ENCODE assay signal across 1 cellular context in the genomic region with DNA sequence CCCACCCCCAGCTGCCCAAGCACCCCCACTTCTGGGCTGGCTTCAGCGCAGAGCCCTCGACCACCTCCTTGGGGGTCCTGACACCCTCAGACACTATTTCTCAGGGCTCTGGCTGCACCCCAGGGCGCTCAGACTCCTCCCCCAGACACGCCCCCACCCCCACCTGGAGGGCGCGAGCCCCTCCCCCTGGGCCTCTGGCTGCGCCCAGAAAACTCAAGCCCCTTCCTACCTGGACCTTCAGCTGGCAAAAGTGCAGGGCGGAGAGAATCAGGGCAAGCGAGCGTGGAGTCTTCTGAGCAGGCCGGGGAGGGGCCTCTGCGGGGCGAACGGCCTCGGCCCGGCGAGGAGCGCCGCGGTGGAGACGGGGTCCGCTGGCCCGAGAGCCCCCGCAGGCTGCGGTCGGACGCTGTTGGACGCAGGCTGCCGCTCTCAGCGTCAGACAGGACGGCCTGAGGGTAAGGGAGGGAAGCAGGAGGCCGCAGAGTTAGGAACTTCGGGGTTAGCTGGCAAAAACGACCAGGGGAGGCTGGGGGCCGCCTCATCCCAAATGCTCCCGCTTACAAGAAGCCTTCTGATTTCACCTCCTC.
A peak's percentile ranks its signal among the peaks of the same experiment; 100 is the strongest.
TF ChIP-seq lines count a peak whose summit lies in the region.

No MANE protein-coding gene starts in this region.

TF ChIP-seq in GM12878, 131 proteins besides CTCF, POLR2A, EP300 and RAD21:
- no peak for TF ChIP-seq MTA3 (IDR thresholded peaks at IDR 0.05; ENCODE audit: borderline replicate concordance, low read length)
- peak; percentile 33; the same call in 1 of the 2 replicates for TF ChIP-seq GATAD2B (conservative IDR thresholded peaks at IDR 0.05; ENCODE audit: low read depth)
- no peak for TF ChIP-seq NR2C2 (IDR thresholded peaks at IDR 0.05; ENCODE audit: borderline replicate concordance, control insufficient read depth, insufficient read length, low read depth)
- TF ChIP-seq POLR2AphosphoS5 (IDR thresholded peaks at IDR 0.05; ENCODE audit: low read length), result 0 out of 2 replicates have a peak, but pooled peaks have one; percentile 16
- TF ChIP-seq, protein P1, sequence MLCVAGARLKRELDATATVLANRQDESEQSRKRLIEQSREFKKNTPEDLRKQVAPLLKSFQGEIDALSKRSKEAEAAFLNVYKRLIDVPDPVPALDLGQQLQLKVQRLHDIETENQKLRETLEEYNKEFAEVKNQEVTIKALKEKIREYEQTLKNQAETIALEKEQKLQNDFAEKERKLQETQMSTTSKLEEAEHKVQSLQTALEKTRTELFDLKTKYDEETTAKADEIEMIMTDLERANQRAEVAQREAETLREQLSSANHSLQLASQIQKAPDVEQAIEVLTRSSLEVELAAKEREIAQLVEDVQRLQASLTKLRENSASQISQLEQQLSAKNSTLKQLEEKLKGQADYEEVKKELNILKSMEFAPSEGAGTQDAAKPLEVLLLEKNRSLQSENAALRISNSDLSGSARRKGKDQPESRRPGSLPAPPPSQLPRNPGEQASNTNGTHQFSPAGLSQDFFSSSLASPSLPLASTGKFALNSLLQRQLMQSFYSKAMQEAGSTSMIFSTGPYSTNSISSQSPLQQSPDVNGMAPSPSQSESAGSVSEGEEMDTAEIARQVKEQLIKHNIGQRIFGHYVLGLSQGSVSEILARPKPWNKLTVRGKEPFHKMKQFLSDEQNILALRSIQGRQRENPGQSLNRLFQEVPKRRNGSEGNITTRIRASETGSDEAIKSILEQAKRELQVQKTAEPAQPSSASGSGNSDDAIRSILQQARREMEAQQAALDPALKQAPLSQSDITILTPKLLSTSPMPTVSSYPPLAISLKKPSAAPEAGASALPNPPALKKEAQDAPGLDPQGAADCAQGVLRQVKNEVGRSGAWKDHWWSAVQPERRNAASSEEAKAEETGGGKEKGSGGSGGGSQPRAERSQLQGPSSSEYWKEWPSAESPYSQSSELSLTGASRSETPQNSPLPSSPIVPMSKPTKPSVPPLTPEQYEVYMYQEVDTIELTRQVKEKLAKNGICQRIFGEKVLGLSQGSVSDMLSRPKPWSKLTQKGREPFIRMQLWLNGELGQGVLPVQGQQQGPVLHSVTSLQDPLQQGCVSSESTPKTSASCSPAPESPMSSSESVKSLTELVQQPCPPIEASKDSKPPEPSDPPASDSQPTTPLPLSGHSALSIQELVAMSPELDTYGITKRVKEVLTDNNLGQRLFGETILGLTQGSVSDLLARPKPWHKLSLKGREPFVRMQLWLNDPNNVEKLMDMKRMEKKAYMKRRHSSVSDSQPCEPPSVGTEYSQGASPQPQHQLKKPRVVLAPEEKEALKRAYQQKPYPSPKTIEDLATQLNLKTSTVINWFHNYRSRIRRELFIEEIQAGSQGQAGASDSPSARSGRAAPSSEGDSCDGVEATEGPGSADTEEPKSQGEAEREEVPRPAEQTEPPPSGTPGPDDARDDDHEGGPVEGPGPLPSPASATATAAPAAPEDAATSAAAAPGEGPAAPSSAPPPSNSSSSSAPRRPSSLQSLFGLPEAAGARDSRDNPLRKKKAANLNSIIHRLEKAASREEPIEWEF (IDR thresholded peaks at IDR 0.05; ENCODE audit: insufficient replicate concordance, low read depth, low read length), result no peak
- TF ChIP-seq POU2F2 (IDR thresholded peaks at IDR 0.05; ENCODE audit: borderline replicate concordance, low read depth, low read length), result no peak
- TF ChIP-seq CEBPB (IDR thresholded peaks at IDR 0.05; ENCODE audit: borderline replicate concordance in 1 of 2, low read depth in 2 of 2, low read length in 2 of 2), result no peak
- TF ChIP-seq, protein P2, sequence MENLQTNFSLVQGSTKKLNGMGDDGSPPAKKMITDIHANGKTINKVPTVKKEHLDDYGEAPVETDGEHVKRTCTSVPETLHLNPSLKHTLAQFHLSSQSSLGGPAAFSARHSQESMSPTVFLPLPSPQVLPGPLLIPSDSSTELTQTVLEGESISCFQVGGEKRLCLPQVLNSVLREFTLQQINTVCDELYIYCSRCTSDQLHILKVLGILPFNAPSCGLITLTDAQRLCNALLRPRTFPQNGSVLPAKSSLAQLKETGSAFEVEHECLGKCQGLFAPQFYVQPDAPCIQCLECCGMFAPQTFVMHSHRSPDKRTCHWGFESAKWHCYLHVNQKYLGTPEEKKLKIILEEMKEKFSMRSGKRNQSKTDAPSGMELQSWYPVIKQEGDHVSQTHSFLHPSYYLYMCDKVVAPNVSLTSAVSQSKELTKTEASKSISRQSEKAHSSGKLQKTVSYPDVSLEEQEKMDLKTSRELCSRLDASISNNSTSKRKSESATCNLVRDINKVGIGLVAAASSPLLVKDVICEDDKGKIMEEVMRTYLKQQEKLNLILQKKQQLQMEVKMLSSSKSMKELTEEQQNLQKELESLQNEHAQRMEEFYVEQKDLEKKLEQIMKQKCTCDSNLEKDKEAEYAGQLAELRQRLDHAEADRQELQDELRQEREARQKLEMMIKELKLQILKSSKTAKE (IDR thresholded peaks at IDR 0.05; ENCODE audit: low read depth, poor library complexity, severe bottlenecking), result no peak
TF ChIP-seq in GM12878: peak in this region for 2.
